9 cellular contexts compared by ENCODE assay signal in genomic region chr10:121823993-121824463, GRCh38.
DNase-seq lines count a peak whose midpoint lies in the region; ATAC-seq lines count a peak whose summit lies in the region.
"Had no signal": no experiment of that assay in that cellular context is flagged by ENCODE, and none has a peak within 500 bp of the region (broad histone marks: within the 10 kb centered on the region; RNA-seq: fewer than 3 reads in every experiment).

No MANE protein-coding gene starts in this region.

- no peaks in the 10 kb centered on the region for H3K4me1 Mint-ChIP-seq in activated naive CD8-positive, alpha-beta T cell treated with anti-CD3 and anti-CD28 coated beads, Interleukin-2, amount 50 U/mL, for 24 hours

- no peaks in the 10 kb centered on the region for H3K9me2 ChIP-seq in GM23248 (ENCODE audit: insufficient read depth)

- no peak overlapping the region for H3K4me3 ChIP-seq in GM23248
- no peak overlapping the region for H3K4me3 ChIP-seq in mesenchymal stem cell (ENCODE audit: insufficient read depth in 1 of 2, low read depth in 1 of 2, low read length in 2 of 2)

- H3K9ac ChIP-seq in GM23248 (no peak overlapping the region), mesenchymal stem cell (ENCODE audit: low read length) (peak overlapping the region; percentile 16)

- no peak overlapping the region for H3K4me3 Mint-ChIP-seq in activated naive CD8-positive, alpha-beta T cell treated with anti-CD3 and anti-CD28 coated beads, Interleukin-2, amount 50 U/mL, for 24 hours

- no peaks in the 10 kb centered on the region for H3K79me2 ChIP-seq in GM23248 (ENCODE audit: insufficient read depth)

- no peak for ATAC-seq in GM19455 (IDR thresholded peaks at IDR 0.05; ENCODE audit: unreplicated experiment)
- no peak for ATAC-seq in activated naive CD8-positive, alpha-beta T cell treated with anti-CD3 and anti-CD28 coated beads, Interleukin-2, amount 50 U/mL, for 24 hours
- ATAC-seq: right cardiac atrium had no signal

- no peak overlapping the region for H3K23ac ChIP-seq in mesenchymal stem cell (ENCODE audit: low read length in 2 of 2)

- H3K18ac ChIP-seq in mesenchymal stem cell (ENCODE audit: low read depth in 1 of 2, low read length in 2 of 2): no peak overlapping the region

- 27 to 34% methylated on average over 5 of the region's 5 CpGs for WGBS in GM23248 (ENCODE audit: low coverage in 1 of 2, low lambda C conversion rate in 2 of 2, missing lambda C conversion rate in 2 of 2), 2 experiments
- 81% methylated on average over 4 of the region's 5 CpGs for WGBS in mesenchymal stem cell

- H3K27ac Mint-ChIP-seq in activated naive CD8-positive, alpha-beta T cell treated with anti-CD3 and anti-CD28 coated beads, Interleukin-2, amount 50 U/mL, for 24 hours: no peak overlapping the region

- H3K4me1 ChIP-seq in GM23248 (ENCODE audit: insufficient read depth) (no peaks in the 10 kb centered on the region), mesenchymal stem cell (ENCODE audit: control insufficient read depth, insufficient read depth, low read depth, low read length) (peaks cover 3% of the 10 kb centered on the region)

- H2AFZ ChIP-seq in GM23248: no peak overlapping the region
- H2AFZ ChIP-seq in mesenchymal stem cell (ENCODE audit: low read depth, low read length): no peak overlapping the region

- H2BK12ac ChIP-seq in mesenchymal stem cell (ENCODE audit: low read length in 2 of 2): no peak overlapping the region

- no peak overlapping the region for H3K4me2 ChIP-seq in GM23248 (ENCODE audit: unreplicated experiment)
- no peak overlapping the region for H3K4me2 ChIP-seq in mesenchymal stem cell (ENCODE audit: low read length, poor library complexity, severe bottlenecking)

- H4K20me1 ChIP-seq in GM23248 (ENCODE audit: insufficient read depth): no peaks in the 10 kb centered on the region

- H3K27me3 ChIP-seq in GM23248 (replicated peaks; ENCODE audit: insufficient read depth) (no peaks in the 10 kb centered on the region), mesenchymal stem cell (ENCODE audit: control insufficient read depth in 1 of 2, insufficient read depth in 1 of 2, low read length in 2 of 2) (no peaks in the 10 kb centered on the region)

- H2AK5ac ChIP-seq in mesenchymal stem cell (ENCODE audit: low read length, severe bottlenecking): no peak overlapping the region

- H3K27ac ChIP-seq in GM23248 (no peak overlapping the region), mesenchymal stem cell (ENCODE audit: low read length, poor library complexity, severe bottlenecking) (no peak overlapping the region)

- H3K9me3 ChIP-seq in GM23248 (ENCODE audit: low read depth) (no peaks in the 10 kb centered on the region), mesenchymal stem cell (ENCODE audit: control insufficient read depth, low read length) (no peaks in the 10 kb centered on the region)

- no peaks in the 10 kb centered on the region for H3K9me3 Mint-ChIP-seq in activated naive CD8-positive, alpha-beta T cell treated with anti-CD3 and anti-CD28 coated beads, Interleukin-2, amount 50 U/mL, for 24 hours

- H3K14ac ChIP-seq in mesenchymal stem cell (ENCODE audit: low read length in 2 of 2): no peak overlapping the region

- H2BK15ac ChIP-seq in mesenchymal stem cell (ENCODE audit: low read depth, poor library complexity, severe bottlenecking): no peak overlapping the region

- H2BK5ac ChIP-seq in mesenchymal stem cell (ENCODE audit: low read depth, low read length, poor library complexity, severe bottlenecking): no peak overlapping the region

- H3K27me3 Mint-ChIP-seq in activated naive CD8-positive, alpha-beta T cell treated with anti-CD3 and anti-CD28 coated beads, Interleukin-2, amount 50 U/mL, for 24 hours: no peaks in the 10 kb centered on the region

- H3F3A ChIP-seq in GM23248 (ENCODE audit: insufficient read depth): no peaks in the 10 kb centered on the region

- H3K4ac ChIP-seq in mesenchymal stem cell (ENCODE audit: low read depth in 1 of 2, low read length in 2 of 2): no peak overlapping the region

- peaks cover 29% of the 10 kb centered on the region for H3K36me3 Mint-ChIP-seq in activated naive CD8-positive, alpha-beta T cell treated with anti-CD3 and anti-CD28 coated beads, Interleukin-2, amount 50 U/mL, for 24 hours (ENCODE audit: low read depth)

- no peak overlapping the region for H4K91ac ChIP-seq in mesenchymal stem cell (ENCODE audit: low read length)

- H4K8ac ChIP-seq in mesenchymal stem cell (ENCODE audit: low read length): no peak overlapping the region

- no peak overlapping the region for H2BK120ac ChIP-seq in mesenchymal stem cell (ENCODE audit: low read depth, low read length)

- no peaks in the 10 kb centered on the region for H3K36me3 ChIP-seq in GM23248 (ENCODE audit: low read depth)
- H3K36me3 ChIP-seq in mesenchymal stem cell (ENCODE audit: control insufficient read depth in 1 of 2, insufficient read depth in 2 of 2, low read depth in 1 of 2, low read length in 2 of 2): peaks cover 5 to 16% of the 10 kb centered on the region in 2 experiments

- H3K79me1 ChIP-seq in mesenchymal stem cell (replicated peaks; ENCODE audit: low read length, poor library complexity, severe bottlenecking): peaks cover 7% of the 10 kb centered on the region

- in situ Hi-C loops in GM23248 (cut with MboI): no loop called here

- peak; percentile 67 for DNase-seq in DMS53 (lab: John Stamatoyannopoulos, UW)
- peak; percentile 70 for DNase-seq in GM23248
- DNase-seq in NOMO-1 treated with dmso at 0.1 percent for 144 hours (lab: John Stamatoyannopoulos, UW; ENCODE audit: unreplicated experiment): peak; percentile 2
- peak; percentile 66 for DNase-seq in dermis blood vessel endothelial cell
- peak; percentile 54 for DNase-seq in mesenchymal stem cell
- DNase-seq in NCI-H2171 treated with DMSO at 0.1 percent for 48 hours (lab: John Stamatoyannopoulos, UW): no peak
- DNase-seq in activated naive CD8-positive, alpha-beta T cell treated with anti-CD3 and anti-CD28 coated beads, Interleukin-2, amount 50 U/mL, for 24 hours: no peak

Comparison
In these comparisons a context has a peak if more than half of its experiments do, and no peak if none do; other contexts are left out.
1. DNase-seq: peak in DMS53 (single experiment), GM23248 (single experiment), NOMO-1 treated with dmso at 0.1 percent for 144 hours (single experiment), dermis blood vessel endothelial cell (single experiment) and mesenchymal stem cell (single experiment); none in NCI-H2171 treated with DMSO at 0.1 percent for 48 hours (single experiment) and activated naive CD8-positive, alpha-beta T cell treated with anti-CD3 and anti-CD28 coated beads, Interleukin-2, amount 50 U/mL, for 24 hours (single experiment).